8 cellular contexts compared by ENCODE assay signal in genomic region chr16:9123871-9124270, GRCh38. TPM values are rescaled to one million over a fixed set of nuclear protein-coding genes. Genes with fewer than 3 reads are reported as not detected.
A peak's percentile ranks its signal among the peaks of the same experiment; 100 is the strongest.
DNase-seq lines count a peak whose midpoint lies in the region; ATAC-seq and TF ChIP-seq lines count a peak whose summit lies in the region.

No MANE protein-coding gene starts in this region.

- no peak for TF ChIP-seq EP300 in upper lobe of left lung (IDR thresholded peaks at IDR 0.05)

- peaks cover 0 to 40% (median 2%) of the 10 kb centered on the region in 4 donors for H3K36me3 ChIP-seq in upper lobe of left lung

- H3K4me3 ChIP-seq in right cardiac atrium (ENCODE audit: low read length) (no peak overlapping the region), upper lobe of left lung (no peak overlapping the region)

- WGBS in right cardiac atrium = 69% methylated on average over 5 of the region's 5 CpGs
- 71 to 77% methylated on average over 2 to 5 of the region's 5 CpGs for WGBS in upper lobe of left lung, 2 donors

- no peaks in the 10 kb centered on the region for H3K27me3 ChIP-seq in right cardiac atrium (ENCODE audit: control insufficient read depth, insufficient read depth)
- H3K27me3 ChIP-seq in upper lobe of left lung = no peaks in the 10 kb centered on the region

- DNase-seq in activated CD4-positive, alpha-beta T cell treated with anti-CD3 and anti-CD28 coated beads for 48 hours = peak; percentile 25
- no peak for DNase-seq in activated CD4-positive, alpha-beta T cell treated with anti-CD3 and anti-CD28 coated beads, Interleukin-2, amount 50 U/mL, for 48 hours
- peak; percentile 70 for DNase-seq in RWPE1 (ENCODE audit: low spot score)
- peak; percentile 52 to 76 (median 72) for DNase-seq in right cardiac atrium
- peak; percentile 27 to 90 for DNase-seq in upper lobe of left lung
- DNase-seq in activated CD4-positive, CD25-positive, alpha-beta regulatory T cell treated with anti-CD3 and anti-CD28 coated beads, Interleukin-2, amount 50 U/mL, for 72 hours = no peak
- DNase-seq in HK-2 (ENCODE audit: unreplicated experiment) = no peak
- no peak for DNase-seq in stimulated activated CD4-positive, alpha-beta T cell treated with anti-CD3 and anti-CD28 coated beads, Interleukin-2, amount 100 ng/mL, for 24 hours

- intact Hi-C loops in right cardiac atrium (cut with DNase I) = no loop called here

- H3K4me1 ChIP-seq in right cardiac atrium (ENCODE audit: control insufficient read depth, insufficient read depth, low read length) (peaks cover 5% of the 10 kb centered on the region), upper lobe of left lung (peaks cover 26 to 45% (median 32%) of the 10 kb centered on the region in 4 donors)

- TF ChIP-seq CTCF in RWPE1 (conservative IDR thresholded peaks at IDR 0.05; ENCODE audit: low read depth) (no peak), upper lobe of left lung (IDR thresholded peaks at IDR 0.05) (no peak)

- H3K27ac ChIP-seq in RWPE1 (peak overlapping the region; percentile 68), right cardiac atrium (ENCODE audit: low read length) (no peak overlapping the region), upper lobe of left lung (no peak overlapping the region)

- POLR2A ChIA-PET in RWPE1 (lab: Yijun Ruan, JAX; ENCODE audit: low non-redundant PET) = no interaction called here

- peak; percentile 13 to 48 for ATAC-seq in right cardiac atrium
- peak; percentile 69 to 74 for ATAC-seq in upper lobe of left lung (ENCODE audit: low FRiP score in 2 of 2)

- H3K9me3 ChIP-seq in right cardiac atrium (ENCODE audit: control insufficient read depth, low read length) (no peaks in the 10 kb centered on the region), upper lobe of left lung (no peaks in the 10 kb centered on the region)

- TF ChIP-seq POLR2A in upper lobe of left lung (IDR thresholded peaks at IDR 0.05) = no peak

- CTCF ChIA-PET in RWPE1 (lab: Yijun Ruan, JAX) = no interaction called here

RNA-seq across cellular contexts. Expression of gene HAPSTR1, which starts 32.4 kb away (rescaled TPM):
- 10 to 100 TPM; 39.7 to 50.9 (median 45.1) TPM for total RNA-seq in right cardiac atrium
- polyA plus RNA-seq in right cardiac atrium = 14.4 TPM
- total RNA-seq in upper lobe of left lung = 10 to 100 TPM; 37.3 to 62.9 (median 46.0) TPM

Comparison
In these comparisons a context has a peak if more than half of its experiments do, and no peak if none do; other contexts are left out.
1. DNase-seq: peak in activated CD4-positive, alpha-beta T cell treated with anti-CD3 and anti-CD28 coated beads for 48 hours (single experiment), RWPE1 (single experiment), right cardiac atrium (3 of 3) and upper lobe of left lung (2 of 2); none in activated CD4-positive, alpha-beta T cell treated with anti-CD3 and anti-CD28 coated beads, Interleukin-2, amount 50 U/mL, for 48 hours (0 of 2), activated CD4-positive, CD25-positive, alpha-beta regulatory T cell treated with anti-CD3 and anti-CD28 coated beads, Interleukin-2, amount 50 U/mL, for 72 hours (single experiment), HK-2 (single experiment) and stimulated activated CD4-positive, alpha-beta T cell treated with anti-CD3 and anti-CD28 coated beads, Interleukin-2, amount 100 ng/mL, for 24 hours (0 of 2).